Comparison of ENCODE assay signal across 15 cellular contexts in the genomic region with DNA sequence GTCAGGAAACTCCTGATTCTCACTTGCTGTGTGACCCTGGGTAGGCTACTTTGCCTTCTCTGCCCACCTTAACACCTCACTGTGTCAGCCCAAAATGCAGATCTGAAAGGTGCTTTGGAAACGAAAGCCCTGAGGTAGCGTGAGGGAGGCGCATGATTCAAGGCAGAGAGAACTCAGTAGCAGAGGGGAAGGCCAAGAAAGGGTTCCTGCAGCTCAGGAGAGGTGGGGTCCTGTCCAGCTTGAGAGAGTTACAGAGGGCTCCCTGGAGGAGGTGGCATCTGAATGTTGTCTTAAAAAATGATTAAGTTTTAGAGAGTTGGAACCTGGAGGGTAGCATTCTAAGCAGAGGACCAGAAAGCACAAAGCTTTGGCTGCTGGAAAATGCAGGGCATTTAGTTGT. TPM values are rescaled to one million over a fixed set of nuclear protein-coding genes. Genes with fewer than 3 reads are reported as not detected.
A peak's percentile ranks its signal among the peaks of the same experiment; 100 is the strongest.
DNase-seq lines count a peak whose midpoint lies in the region; ATAC-seq, FAIRE-seq and TF ChIP-seq lines count a peak whose summit lies in the region.
"Had no signal": no experiment of that assay in that cellular context is flagged by ENCODE, and none has a peak within 500 bp of the region (broad histone marks: within the 10 kb centered on the region; RNA-seq: fewer than 3 reads in every experiment).

No MANE protein-coding gene starts in this region.

- peak overlapping the region; percentile 63 for H3K18ac ChIP-seq in IMR-90 (ENCODE audit: low read depth, low read length)

- H2AFZ ChIP-seq in IMR-90 (replicated peaks; ENCODE audit: low read length, poor library complexity): peak overlapping the region; percentile 9
- no peak overlapping the region for H2AFZ ChIP-seq in osteoblast (ENCODE audit: low read length)

- H3K9me3 ChIP-seq in A549 (no peaks in the 10 kb centered on the region), IMR-90 (ENCODE audit: control insufficient read depth, insufficient read depth, low read length) (no peaks in the 10 kb centered on the region), heart right ventricle (no peaks in the 10 kb centered on the region), osteoblast (ENCODE audit: low read depth, low read length) (no peaks in the 10 kb centered on the region)
- H3K9me3 ChIP-seq: colonic mucosa had no signal

- H3K4me1 Mint-ChIP-seq in stimulated activated naive B cell treated with anti-CD40 and anti-IgM and Interleukin-4, amounts not matched to agents 10 μg/mL and 1 μg/mL and 100 μg/mL, for 72 hours: peaks cover 11 to 30% of the 10 kb centered on the region in 2 donors

- intact Hi-C loops in IMR-90 (cut with micrococcal nuclease): no loop called here
- intact Hi-C loops in heart right ventricle (cut with DNase I): no loop called here

- dilution Hi-C loops in IMR-90 (cut with HindIII; ENCODE audit: low sequenced_read_pairs, unreplicated experiment): no loop called here

- H2BK15ac ChIP-seq in IMR-90 (ENCODE audit: low read depth, low read length): no peak overlapping the region; the same call in 2 of the 3 replicates

- no peak for TF ChIP-seq EP300 in A549 (IDR thresholded peaks at IDR 0.05)

- peaks cover 11% of the 10 kb centered on the region for H3K9me1 ChIP-seq in IMR-90 (ENCODE audit: insufficient read depth, low read length)

- BruUV-seq in IMR-90 (replicated peaks; lab: Mats Ljungman, UMichigan): no TSS peak

- no peak overlapping the region for H3K27ac Mint-ChIP-seq in stimulated activated naive B cell treated with anti-CD40 and anti-IgM and Interleukin-4, amounts not matched to agents 10 μg/mL and 1 μg/mL and 100 μg/mL, for 72 hours
- H3K27ac Mint-ChIP-seq: activated naive CD4-positive, alpha-beta T cell treated with anti-CD3 and anti-CD28 coated beads, Interleukin-2, amount 50 U/mL, for 72 hours had no signal

- 97% methylated on average over 3 of the region's 3 CpGs for WGBS in A549 (ENCODE audit: missing lambda C conversion rate)
- 100% methylated on average over 3 of the region's 3 CpGs; no CpG with 5 or more reads in 1 of the 2 experiments for WGBS in IMR-90 (ENCODE audit: extremely low coverage in 2 of 2, insufficient read length in 1 of 2), 2 experiments
- 86 to 87% methylated on average over 3 of the region's 3 CpGs for WGBS in heart right ventricle, 2 donors

- H3K27ac ChIP-seq in A549 (peak overlapping the region; percentile 84 to 87), IMR-90 (ENCODE audit: insufficient read depth, low read length) (0 out of 2 replicates have a peak overlapping the region, but pooled peaks have one; percentile 3), heart right ventricle (peak overlapping the region; percentile 39 to 96 (median 90)), osteoblast (ENCODE audit: low read depth, low read length) (peak overlapping the region; percentile 92)

- CTCF ChIA-PET in A549 (lab: Yijun Ruan, JAX): interaction anchor here (1.4 to 32.6 kb wide), 7 partner anchors 10 to 587 kb away, joined by 4 to 818 read pairs (median 7); partner anchors contain the start of gene TGM2
- CTCF ChIA-PET in IMR-90 (lab: Yijun Ruan, JAX): no interaction called here

- no peaks in the 10 kb centered on the region for H4K20me1 ChIP-seq in IMR-90 (ENCODE audit: insufficient read depth, low read length)
- H4K20me1 ChIP-seq in osteoblast (ENCODE audit: insufficient read depth, low read length): peaks cover 2% of the 10 kb centered on the region

- no peak overlapping the region for H2AK9ac ChIP-seq in IMR-90 (replicated peaks; ENCODE audit: low read depth, low read length, poor library complexity)

- H3K4me2 ChIP-seq in A549: peak overlapping the region; percentile 84
- H3K4me2 ChIP-seq in IMR-90 (ENCODE audit: low read depth, low read length): no peak overlapping the region
- H3K4me2 ChIP-seq in osteoblast (ENCODE audit: insufficient read depth, low read length): no peak overlapping the region

- no peak overlapping the region for H3K56ac ChIP-seq in IMR-90 (ENCODE audit: extremely low read depth, insufficient read depth, low read length)

- H3K36me3 ChIP-seq in IMR-90 (ENCODE audit: control insufficient read depth, insufficient read depth, low read length) (peaks cover 71% of the 10 kb centered on the region), heart right ventricle (peaks cover 0 to 90% (median 72%) of the 10 kb centered on the region in 9 donors), osteoblast (ENCODE audit: insufficient read depth, low read length) (peaks cover 92% of the 10 kb centered on the region)
- H3K36me3 ChIP-seq: colonic mucosa had no signal

- peak overlapping the region; percentile 72 for H3K4ac ChIP-seq in IMR-90 (ENCODE audit: low read depth, low read length)

- H3K4me3 ChIP-seq in A549 (no peak overlapping the region), IMR-90 (ENCODE audit: insufficient read depth, low read depth, low read length) (no peak overlapping the region), heart right ventricle (no peak overlapping the region), osteoblast (ENCODE audit: insufficient read depth, low read length) (no peak overlapping the region)
- H3K4me3 ChIP-seq: colonic mucosa had no signal

- TF ChIP-seq POLR2A in A549 (IDR thresholded peaks at IDR 0.05; ENCODE audit: low read length) (no peak), IMR-90 (IDR thresholded peaks at IDR 0.05; ENCODE audit: low read depth, low read length) (no peak)

- peak overlapping the region; percentile 49; the same call in 1 of the 2 replicates for H4K5ac ChIP-seq in IMR-90 (ENCODE audit: low read depth, low read length)

- peak overlapping the region; percentile 88 for H2BK5ac ChIP-seq in IMR-90 (ENCODE audit: low read depth, low read length, poor library complexity, severe bottlenecking)

- TF ChIP-seq CTCF in A549 (IDR thresholded peaks at IDR 0.05): no peak
- TF ChIP-seq CTCF in IMR-90 (conservative IDR thresholded peaks at IDR 0.05; ENCODE audit: low read depth, low read length): no peak
- TF ChIP-seq CTCF in heart right ventricle (IDR thresholded peaks at IDR 0.05): no peak
- no peak for TF ChIP-seq CTCF in osteoblast (IDR thresholded peaks at IDR 0.05; ENCODE audit: extremely low read depth, low read depth, low read length)

- no peak for DNase-seq in A549 (ENCODE audit: low read depth in 1 of 2, low spot score in 1 of 2)
- DNase-seq in IMR-90: no peak
- DNase-seq in heart right ventricle: no peak
- no peak for DNase-seq in osteoblast (ENCODE audit: insufficient read length, low spot score, missing footprints)
- DNase-seq in COLO668 (lab: John Stamatoyannopoulos, UW; ENCODE audit: unreplicated experiment): no peak
- no peak for DNase-seq in NCI-H1092 treated with DMSO at 0.1 percent for 48 hours (lab: John Stamatoyannopoulos, UW)
- no peak for DNase-seq in superior temporal gyrus (ENCODE audit: extremely low spot score)
- no peak for DNase-seq in stimulated activated naive B cell treated with anti-CD40 and anti-IgM and Interleukin-4, amounts not matched to agents 10 μg/mL and 1 μg/mL and 100 μg/mL, for 72 hours
- DNase-seq: DND-41; H7; naive thymus-derived CD8-positive, alpha-beta T cell; NCI-H2171; T-helper 9 cell had no signal

- H2BK20ac ChIP-seq in IMR-90 (ENCODE audit: low read depth, low read length): peak overlapping the region; percentile 75

- POLR2A ChIA-PET in A549 (lab: Yijun Ruan, JAX): no interaction called here
- POLR2A ChIA-PET in IMR-90 (lab: Charles Lee; ENCODE audit: unreplicated experiment): no interaction called here

- H3K9ac ChIP-seq in IMR-90 (ENCODE audit: low read depth, low read length): no peak overlapping the region

- H3K4me3 Mint-ChIP-seq in stimulated activated naive B cell treated with anti-CD40 and anti-IgM and Interleukin-4, amounts not matched to agents 10 μg/mL and 1 μg/mL and 100 μg/mL, for 72 hours: no peak overlapping the region

- TF ChIP-seq RAD21 in A549 (conservative IDR thresholded peaks at IDR 0.05 in 1 of 2, IDR thresholded peaks at IDR 0.05 in 1 of 2) (no peak), IMR-90 (IDR thresholded peaks at IDR 0.05; ENCODE audit: low read length) (no peak)

- no peaks in the 10 kb centered on the region for H3K79me2 ChIP-seq in osteoblast (ENCODE audit: insufficient read depth, low read length)

- H2AK5ac ChIP-seq in IMR-90 (ENCODE audit: low read depth, low read length): peak overlapping the region; percentile 76

- H4K8ac ChIP-seq in IMR-90 (ENCODE audit: low read depth in 2 of 2, low read length in 2 of 2): peak overlapping the region; percentile 62 to 83; a peak in 1 of 4 replicates

- peak overlapping the region; percentile 86 for H3K23ac ChIP-seq in IMR-90 (ENCODE audit: low read depth, low read length)

- H3K4me1 ChIP-seq in A549 (peaks cover 66% of the 10 kb centered on the region), IMR-90 (ENCODE audit: control insufficient read depth, insufficient read depth, low read length) (peaks cover 12% of the 10 kb centered on the region), heart right ventricle (peaks cover 18 to 82% (median 70%) of the 10 kb centered on the region in 9 donors), osteoblast (ENCODE audit: insufficient read depth, low read length) (peaks cover 29% of the 10 kb centered on the region)

- ATAC-seq in A549: no peak
- ATAC-seq in IMR-90 (ENCODE audit: low read depth): no peak
- no peak for ATAC-seq in heart right ventricle
- ATAC-seq in stimulated activated naive B cell treated with anti-CD40 and anti-IgM and Interleukin-4, amounts not matched to agents 10 μg/mL and 1 μg/mL and 100 μg/mL, for 72 hours (replicated peaks): no peak
- ATAC-seq: naive thymus-derived CD8-positive, alpha-beta T cell had no signal

- peak overlapping the region; percentile 43; the same call in 1 of the 2 replicates for H4K91ac ChIP-seq in IMR-90 (ENCODE audit: insufficient read depth, low read depth, low read length)

- H3K79me1 ChIP-seq in IMR-90 (ENCODE audit: low read depth in 1 of 2, low read length in 2 of 2): peaks cover 0 to 39% of the 10 kb centered on the region in 2 experiments; a peak in 2 of 4 replicates

- peaks cover 16 to 25% of the 10 kb centered on the region in 2 donors for H3K27me3 Mint-ChIP-seq in stimulated activated naive B cell treated with anti-CD40 and anti-IgM and Interleukin-4, amounts not matched to agents 10 μg/mL and 1 μg/mL and 100 μg/mL, for 72 hours

- peaks cover 3 to 11% of the 10 kb centered on the region in 2 donors for H3K36me3 Mint-ChIP-seq in stimulated activated naive B cell treated with anti-CD40 and anti-IgM and Interleukin-4, amounts not matched to agents 10 μg/mL and 1 μg/mL and 100 μg/mL, for 72 hours
- H3K36me3 Mint-ChIP-seq: activated naive CD4-positive, alpha-beta T cell treated with anti-CD3 and anti-CD28 coated beads, Interleukin-2, amount 50 U/mL, for 72 hours; naive thymus-derived CD8-positive, alpha-beta T cell had no signal

- no peak for FAIRE-seq in A549 (lab: Jason Lieb, UNC)

- peak overlapping the region; percentile 54; the same call in 1 of the 2 replicates for H3K14ac ChIP-seq in IMR-90 (replicated peaks; ENCODE audit: low read depth, low read length)

- H2BK120ac ChIP-seq in IMR-90 (ENCODE audit: low read depth, low read length): peak overlapping the region; percentile 72

- H3K27me3 ChIP-seq in IMR-90 (ENCODE audit: control insufficient read depth, insufficient read depth, low read length): no peaks in the 10 kb centered on the region
- H3K27me3 ChIP-seq in heart right ventricle: no peaks in the 10 kb centered on the region
- no peaks in the 10 kb centered on the region for H3K27me3 ChIP-seq in osteoblast (ENCODE audit: insufficient read depth, low read length)
- H3K27me3 ChIP-seq: colonic mucosa had no signal

- peaks cover 0 to 2% of the 10 kb centered on the region in 2 donors for H3K9me3 Mint-ChIP-seq in stimulated activated naive B cell treated with anti-CD40 and anti-IgM and Interleukin-4, amounts not matched to agents 10 μg/mL and 1 μg/mL and 100 μg/mL, for 72 hours
- H3K9me3 Mint-ChIP-seq: activated naive CD4-positive, alpha-beta T cell treated with anti-CD3 and anti-CD28 coated beads, Interleukin-2, amount 50 U/mL, for 72 hours; naive thymus-derived CD8-positive, alpha-beta T cell had no signal

- in situ Hi-C loops in IMR-90 (cut with MboI; ENCODE audit: low sequenced_read_pairs): no loop called here

RNA-seq across cellular contexts. Expression of gene TGM2, which starts 13.6 kb away (rescaled TPM):
- 173 TPM in 2 replicates for polyA plus RNA-seq in A549 (2011; rRNA removed)
- 164 and 192 TPM in 2 replicates for polyA plus RNA-seq in A549 (2012; cell fraction: cytosol; rRNA removed)
- 241 and 325 TPM in 2 replicates for polyA plus RNA-seq in A549 (2012; cell fraction: nucleus; rRNA removed)
- 348 to 469 TPM (median 441 TPM) in 3 replicates for polyA plus RNA-seq in A549 (2017; fragmentation: RNase III; extraction: RNeasy Plus Mini Kit Qiagen cat#74134 plus additional on column Dnase treatment)
- polyA minus RNA-seq in A549 (2011; rRNA and poly(A)+ RNA removed): 181 and 216 TPM in 2 replicates
- total RNA-seq in IMR-90 (2012; rRNA removed): 237 and 268 TPM in 2 replicates
- polyA plus RNA-seq in IMR-90 (2012; rRNA removed): 239 and 292 TPM in 2 replicates
- polyA plus RNA-seq in IMR-90 (2012; cell fraction: cytosol; rRNA removed): 370 and 502 TPM in 2 replicates
- 218 and 328 TPM in 2 replicates for polyA plus RNA-seq in IMR-90 (2012; cell fraction: nucleus; rRNA removed; ENCODE audit: low replicate concordance)
- total RNA-seq in heart right ventricle: 100 to 1,000 TPM; 279 to 993 (median 472) TPM
- polyA plus RNA-seq in heart right ventricle: 100 to 1,000 TPM; 146 to 475 TPM
- total RNA-seq in osteoblast: 78.2 and 137 TPM in 2 replicates
- total RNA-seq: naive thymus-derived CD8-positive, alpha-beta T cell had no signal
- polyA plus RNA-seq: naive thymus-derived CD8-positive, alpha-beta T cell had no signal

Comparison
In these comparisons a context has a peak if more than half of its experiments do, and no peak if none do; other contexts are left out.
1. H3K27ac ChIP-seq: peak in every context shown above with its lines; median percentile 92 in osteoblast; 90 in heart right ventricle; 86 in A549; 3 in IMR-90.